8 cellular contexts compared by ENCODE assay signal in the genomic region with DNA sequence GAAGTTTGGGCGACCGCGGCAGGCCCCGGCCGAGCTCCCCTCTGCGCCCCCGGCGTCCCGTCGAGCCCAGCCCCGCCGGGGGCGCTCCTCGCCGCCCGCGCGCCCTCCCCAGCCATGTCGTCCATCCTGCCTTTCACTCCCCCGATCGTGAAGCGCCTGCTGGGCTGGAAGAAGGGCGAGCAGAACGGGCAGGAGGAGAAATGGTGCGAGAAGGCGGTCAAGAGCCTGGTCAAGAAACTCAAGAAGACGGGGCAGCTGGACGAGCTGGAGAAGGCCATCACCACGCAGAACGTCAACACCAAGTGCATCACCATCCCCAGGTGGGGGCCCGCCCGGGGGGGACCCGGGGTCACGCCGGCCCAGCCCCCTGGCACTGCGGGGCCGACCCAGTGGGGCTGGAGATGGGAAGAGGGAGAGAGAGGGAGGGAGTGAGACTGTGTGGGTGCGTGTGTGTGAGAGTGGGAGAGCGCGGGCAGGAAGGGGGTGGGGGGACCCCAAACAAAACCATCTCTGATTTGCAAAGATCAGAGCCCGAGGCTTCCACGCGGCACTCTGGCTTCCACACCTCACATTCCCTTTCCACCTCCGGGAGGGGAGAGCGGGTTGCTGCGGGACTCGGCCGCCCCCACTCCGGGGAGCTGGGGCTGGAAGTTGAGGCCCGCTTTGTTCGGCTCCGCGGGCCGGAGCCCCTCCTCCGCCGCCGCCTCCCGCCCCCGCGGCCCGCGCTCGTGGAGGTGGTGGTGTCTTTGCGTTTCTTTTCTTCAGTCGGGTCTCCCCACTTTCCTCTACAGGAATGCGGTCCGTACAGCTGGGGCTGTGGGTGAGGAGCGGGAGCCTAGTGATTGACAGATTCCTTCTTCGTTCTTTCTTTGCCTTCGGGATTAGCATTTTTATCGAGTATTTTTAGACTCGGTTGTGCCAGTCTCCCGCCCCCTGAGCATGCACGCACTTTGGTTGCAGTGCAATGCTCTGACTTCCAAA. TPM values are rescaled to one million over a fixed set of nuclear protein-coding genes. Genes with fewer than 3 reads are reported as not detected.
DNase-seq lines count a peak whose midpoint lies in the region; ATAC-seq and TF ChIP-seq lines count a peak whose summit lies in the region.

No MANE protein-coding gene starts in this region.

- H3K79me2 ChIP-seq in DND-41 (ENCODE audit: insufficient read depth, low read length): no peaks in the 10 kb centered on the region

- H2AFZ ChIP-seq in DND-41 (ENCODE audit: low read depth, low read length): peak overlapping the region; percentile 49; the same call in 1 of the 2 replicates

- H3K27ac ChIP-seq in DND-41 (ENCODE audit: low read length): no peak overlapping the region

- ATAC-seq in DND-41 (ENCODE audit: insufficient read depth, low read depth) (peak; percentile 28; the same call in 1 of the 3 replicates), HG03439 (IDR thresholded peaks at IDR 0.05; ENCODE audit: unreplicated experiment) (peak; percentile 13), HG03442 (IDR thresholded peaks at IDR 0.05; ENCODE audit: unreplicated experiment) (no peak)

- peak overlapping the region; percentile 96 for H3K4me3 Mint-ChIP-seq in progenitor cell of endocrine pancreas (ENCODE audit: low read depth)

- no peak for DNase-seq in DND-41
- peak; percentile 68 for DNase-seq in activated CD8-positive, alpha-beta memory T cell treated with anti-CD3 and anti-CD28 coated beads, Interleukin-2, amount 50 U/mL, for 48 hours
- no peak for DNase-seq in fibroblast of mammary gland (ENCODE audit: low read depth)
- DNase-seq in progenitor cell of endocrine pancreas (ENCODE audit: low spot score, unreplicated experiment): peak; percentile 22
- DNase-seq in T1000 (lab: John Stamatoyannopoulos, UW): no peak
- no peak for DNase-seq in NCI-H1694 treated with DMSO at 0.1 percent for 48 hours (lab: John Stamatoyannopoulos, UW)

- no peaks in the 10 kb centered on the region for H3K27me3 Mint-ChIP-seq in progenitor cell of endocrine pancreas

- peaks cover 62% of the 10 kb centered on the region for H3K4me1 Mint-ChIP-seq in progenitor cell of endocrine pancreas (ENCODE audit: low read depth)

- peak overlapping the region; percentile 24; the same call in 1 of the 2 replicates for H3K9ac ChIP-seq in DND-41 (ENCODE audit: low read depth, low read length)

- H3K27me3 ChIP-seq in DND-41 (ENCODE audit: insufficient read depth, low read length, poor library complexity): peaks cover 67% of the 10 kb centered on the region

- peaks cover 2% of the 10 kb centered on the region for H3K36me3 Mint-ChIP-seq in progenitor cell of endocrine pancreas (ENCODE audit: insufficient read depth)

- H4K20me1 ChIP-seq in DND-41 (ENCODE audit: insufficient read depth, low read length): peaks cover 6% of the 10 kb centered on the region

- H3K9me3 Mint-ChIP-seq in progenitor cell of endocrine pancreas (ENCODE audit: low read depth): no peaks in the 10 kb centered on the region

- H3K4me2 ChIP-seq in DND-41 (ENCODE audit: insufficient read depth, low read length): peak overlapping the region; percentile 65

- TF ChIP-seq CTCF in DND-41 (IDR thresholded peaks at IDR 0.05; ENCODE audit: borderline replicate concordance, extremely low read depth, low read length, poor library complexity, severe bottlenecking) (no peak), fibroblast of mammary gland (conservative IDR thresholded peaks at IDR 0.05; ENCODE audit: control insufficient read depth, insufficient read depth, low read depth, low read length) (no peak), progenitor cell of endocrine pancreas (IDR thresholded peaks at IDR 0.05; ENCODE audit: unreplicated experiment) (no peak)

- peak overlapping the region; percentile 98 for H3K27ac Mint-ChIP-seq in progenitor cell of endocrine pancreas

- no peaks in the 10 kb centered on the region for H3K9me3 ChIP-seq in DND-41 (ENCODE audit: insufficient read depth, low read length, severe bottlenecking)

- H3K4me3 ChIP-seq in DND-41 (ENCODE audit: low read depth in 1 of 2, low read length in 2 of 2) (peak overlapping the region in 1 of 2 experiments; percentile 56; a peak in 2 of 4 replicates), fibroblast of mammary gland (ENCODE audit: control insufficient read depth, low read depth, low read length) (peak overlapping the region; percentile 94)

- H3K36me3 ChIP-seq in DND-41 (ENCODE audit: insufficient read depth, low read length): no peaks in the 10 kb centered on the region

- H3K4me1 ChIP-seq in DND-41 (ENCODE audit: insufficient read depth, low read length): peaks cover 13% of the 10 kb centered on the region

RNA-seq across cellular contexts. Expression of a gene that starts 0.9 kb away (rescaled TPM):
- 49.9 and 51.3 TPM in 2 replicates for total RNA-seq in progenitor cell of endocrine pancreas

Comparison
In these comparisons a context has a peak if more than half of its experiments do, and no peak if none do; other contexts are left out.
1. DNase-seq: peak in activated CD8-positive, alpha-beta memory T cell treated with anti-CD3 and anti-CD28 coated beads, Interleukin-2, amount 50 U/mL, for 48 hours (single experiment) and progenitor cell of endocrine pancreas (single experiment); none in DND-41 (single experiment), fibroblast of mammary gland (single experiment), T1000 (single experiment) and NCI-H1694 treated with DMSO at 0.1 percent for 48 hours (single experiment).